ENCODE assay signal across 8 cellular contexts in genomic region chr14:68458840-68459469, GRCh38.
DNase-seq lines count a peak whose midpoint lies in the region; TF ChIP-seq lines count a peak whose summit lies in the region.

No MANE protein-coding gene starts in this region.

- peak overlapping the region; percentile 36 for H3K4me3 Mint-ChIP-seq in Caco-2 (ENCODE audit: unreplicated experiment)

- H3K9me3 ChIP-seq in Caco-2 (0 out of 2 replicates have a peak, but pooled peaks cover 4% of the 10 kb centered on the region), esophagus muscularis mucosa (peaks cover 0 to 10% (median 5%) of the 10 kb centered on the region in 4 donors), parathyroid adenoma (ENCODE audit: control insufficient read depth, low read length) (no peaks in the 10 kb centered on the region)

- H3K4me1 Mint-ChIP-seq in Caco-2 (ENCODE audit: low read depth, unreplicated experiment) = peaks cover 27% of the 10 kb centered on the region

- H3K27me3 Mint-ChIP-seq in Caco-2 (ENCODE audit: insufficient read depth, unreplicated experiment) = no peaks in the 10 kb centered on the region

- CTCF ChIA-PET in Caco-2 (lab: Charles Lee) = no interaction called here

- H3K4me3 ChIP-seq in Caco-2 (ENCODE audit: low read depth, low read length) (no peak overlapping the region), esophagus muscularis mucosa (no peak overlapping the region), parathyroid adenoma (ENCODE audit: low read depth, low read length) (peak overlapping the region; percentile 39)

- H3K4me2 ChIP-seq in parathyroid adenoma (ENCODE audit: low read length) = peak overlapping the region; percentile 61

- no peaks in the 10 kb centered on the region for H3K79me2 ChIP-seq in parathyroid adenoma

- TF ChIP-seq CTCF in Caco-2 (IDR thresholded peaks at IDR 0.05; ENCODE audit: insufficient read depth in 1 of 2, low read depth in 1 of 2, low read length in 1 of 2, severe bottlenecking in 1 of 2, unreplicated experiment in 1 of 2) = no peak
- no peak for TF ChIP-seq CTCF in esophagus muscularis mucosa (IDR thresholded peaks at IDR 0.05)
- TF ChIP-seq CTCF in parathyroid adenoma (IDR thresholded peaks at IDR 0.05) = no peak
- no peak for TF ChIP-seq CTCF in GM13976 (IDR thresholded peaks at IDR 0.05; ENCODE audit: borderline replicate concordance, control extremely low read depth, extremely low read depth, insufficient read depth, missing control alignments)

- no peak overlapping the region for H3K9ac ChIP-seq in parathyroid adenoma

- in situ Hi-C loops in GM13976 (cut with MboI; ENCODE audit: low sequenced_read_pairs, unreplicated experiment) = no loop called here

- WGBS in esophagus muscularis mucosa = 47% methylated on average over 5 of the region's 5 CpGs

- TF ChIP-seq POLR2A in esophagus muscularis mucosa (IDR thresholded peaks at IDR 0.05; ENCODE audit: low read depth) = no peak

- intact Hi-C loops in Caco-2 (cut with micrococcal nuclease; ENCODE audit: unreplicated experiment) = loop anchor here (1.0 kb wide), 1 partner anchor 20 kb away; no protein-coding TSS in a partner anchor
- intact Hi-C loops in esophagus muscularis mucosa (cut with DNase I) = no loop called here

- no peak for TF ChIP-seq EP300 in esophagus muscularis mucosa (IDR thresholded peaks at IDR 0.05)

- DNase-seq in Caco-2 (peak; percentile 67 to 87), NCI-H2196 (lab: John Stamatoyannopoulos, UW; ENCODE audit: unreplicated experiment) (peak; percentile 77), esophagus muscularis mucosa (ENCODE audit: extremely low spot score) (no peak), GM19238 (ENCODE audit: insufficient read length, low spot score) (no peak), GM13976 (ENCODE audit: low spot score) (no peak), AML-193 (lab: John Stamatoyannopoulos, UW) (no peak), SKM-1 treated with dmso at 0.1 percent for 144 hours (lab: John Stamatoyannopoulos, UW; ENCODE audit: unreplicated experiment) (no peak)

- H3K27ac ChIP-seq in esophagus muscularis mucosa (replicated peaks in 1 of 4) (peak overlapping the region; percentile 68 to 78 (median 74)), parathyroid adenoma (peak overlapping the region; percentile 80)

- no TSS peak for BruUV-seq in Caco-2 (replicated peaks; lab: Mats Ljungman, UMichigan)

- H3K9me3 Mint-ChIP-seq in Caco-2 (ENCODE audit: unreplicated experiment) = peaks cover 13% of the 10 kb centered on the region

- peak overlapping the region; percentile 42 for H2AFZ ChIP-seq in parathyroid adenoma

- H3K27ac Mint-ChIP-seq in Caco-2 (ENCODE audit: unreplicated experiment) = peak overlapping the region; percentile 84

- H3K36me3 ChIP-seq in Caco-2 (ENCODE audit: control insufficient read depth, insufficient read depth, low read length) = no peaks in the 10 kb centered on the region
- H3K36me3 ChIP-seq in esophagus muscularis mucosa = no peaks in the 10 kb centered on the region
- H3K36me3 ChIP-seq in parathyroid adenoma (ENCODE audit: control insufficient read depth, insufficient read depth, low read length) = no peaks in the 10 kb centered on the region

- peaks cover 20% of the 10 kb centered on the region for H3K4me1 ChIP-seq in Caco-2
- H3K4me1 ChIP-seq in esophagus muscularis mucosa = peaks cover 18 to 31% (median 23%) of the 10 kb centered on the region in 4 donors
- peaks cover 22% of the 10 kb centered on the region for H3K4me1 ChIP-seq in parathyroid adenoma

- POLR2A ChIA-PET in Caco-2 (lab: Charles Lee) = interaction anchor here (0.6 to 1.1 kb wide), 4 partner anchors 10 to 332 kb away, joined by 3 to 6 read pairs (median 3); no protein-coding TSS in a partner anchor

- H3K36me3 Mint-ChIP-seq in Caco-2 (ENCODE audit: insufficient read depth, unreplicated experiment) = no peaks in the 10 kb centered on the region

- H3K27me3 ChIP-seq in Caco-2 (replicated peaks; ENCODE audit: control insufficient read depth, insufficient read depth, low read length) = no peaks in the 10 kb centered on the region
- no peaks in the 10 kb centered on the region for H3K27me3 ChIP-seq in esophagus muscularis mucosa
- H3K27me3 ChIP-seq in parathyroid adenoma (ENCODE audit: control insufficient read depth, insufficient read depth, low read length) = no peaks in the 10 kb centered on the region

Comparison
In these comparisons a context has a peak if more than half of its experiments do, and no peak if none do; other contexts are left out.
1. DNase-seq: peak in Caco-2 (2 of 2) and NCI-H2196 (single experiment); none in esophagus muscularis mucosa (single experiment), GM19238 (single experiment), GM13976 (single experiment), AML-193 (0 of 2) and SKM-1 treated with dmso at 0.1 percent for 144 hours (single experiment).